17 cellular contexts compared by ENCODE assay signal in genomic region chr4:122775987-122776836, GRCh38. TPM values are rescaled to one million over a fixed set of nuclear protein-coding genes. Genes with fewer than 3 reads are reported as not detected.
DNase-seq lines count a peak whose midpoint lies in the region; ATAC-seq, FAIRE-seq and TF ChIP-seq lines count a peak whose summit lies in the region.
"Had no signal": no experiment of that assay in that cellular context is flagged by ENCODE, and none has a peak within 500 bp of the region (broad histone marks: within the 10 kb centered on the region; RNA-seq: fewer than 3 reads in every experiment).

No MANE protein-coding gene starts in this region.

- SMC1A ChIA-PET in GM12878 (lab: Charles Lee; ENCODE audit: uncharacterized antibody, unreplicated experiment) = interaction anchor here (0.7 to 0.9 kb wide), 2 partner anchors 8 to 11 kb away, joined by 3 to 5 read pairs; no protein-coding TSS in a partner anchor

- TF ChIP-seq EP300 in GM12878 (IDR thresholded peaks at IDR 0.05; ENCODE audit: borderline replicate concordance in 1 of 2, control insufficient read depth in 1 of 2, low read depth in 2 of 2, low read length in 2 of 2) = no peak

- H2BK5ac ChIP-seq in mesendoderm (ENCODE audit: low read length) = no peak overlapping the region

- peak overlapping the region; percentile 20 for H3K56ac ChIP-seq in mesendoderm (ENCODE audit: low read length)

- CTCF ChIA-PET in GM12878 (lab: Yijun Ruan, JAX) = interaction anchor here (1.4 kb wide), 1 partner anchor 18 kb away, joined by 9 read pairs; no protein-coding TSS in a partner anchor

- H4K5ac ChIP-seq in mesendoderm (ENCODE audit: low read length) = no peak overlapping the region

- in situ Hi-C loops in GM12878 (cut with MboI) = no loop called here

- RAD21 ChIA-PET in GM12878 (lab: Charles Lee; ENCODE audit: unreplicated experiment) = no interaction called here

- H3K79me2 ChIP-seq in GM12878 (ENCODE audit: control insufficient read depth, insufficient read depth, low read length) (no peaks in the 10 kb centered on the region), mesendoderm (ENCODE audit: control insufficient read depth, insufficient read depth, low read length) (no peaks in the 10 kb centered on the region)

- H3K4me3 ChIP-seq in GM12878 (no peak overlapping the region), mesendoderm (ENCODE audit: low read length) (no peak overlapping the region)
- H3K4me3 ChIP-seq: BLaER1 treated with 17β-estradiol and CSF1 and Interleukin-3, amounts not matched to agents 10 nM and 100 nM had no signal

- H3K27ac ChIP-seq in GM12878 (ENCODE audit: control insufficient read depth, insufficient read depth) (no peak overlapping the region), mesendoderm (ENCODE audit: low read depth, low read length) (no peak overlapping the region)
- H3K27ac ChIP-seq: BLaER1 treated with 17β-estradiol and CSF1 and Interleukin-3, amounts not matched to agents 10 nM and 100 nM had no signal

- no peak overlapping the region for H3K18ac ChIP-seq in mesendoderm (ENCODE audit: low read length)

- TF ChIP-seq CTCF in GM12878 (IDR thresholded peaks at IDR 0.05 in 2 of 3, conservative IDR thresholded peaks at IDR 0.05 in 1 of 3; ENCODE audit: control insufficient read depth in 2 of 3, extremely low read depth in 1 of 3, insufficient read depth in 1 of 3, low read depth in 3 of 3, low read length in 3 of 3) = no peak

- DNase-seq in LHCN-M2 (ENCODE audit: low read depth) = peak; percentile 14
- no peak for DNase-seq in GM12878 (ENCODE audit: low read depth, low spot score)
- no peak for DNase-seq in mesendoderm
- no peak for DNase-seq in putamen (ENCODE audit: low spot score)
- no peak for DNase-seq in activated T-cell treated with anti-CD3 and anti-CD28 coated beads, Interleukin-2, amount 50 U/mL, for 48 hours
- DNase-seq: activated naive CD4-positive, alpha-beta T cell treated with anti-CD3 and anti-CD28 coated beads, Interleukin-2, amount 10 ng/mL, durations not matched to agents 7 days and 5 days; caudate nucleus; DND-41; NCI-H1436 treated with DMSO at 0.1 percent for 48 hours; stimulated activated CD4-positive, alpha-beta T cell treated with anti-CD3 and anti-CD28 coated beads, Interleukin-4, amount 100 ng/mL, for 1 hour; WERI-Rb-1 had no signal

- ATAC-seq in GM12878 = no peak
- no peak for ATAC-seq in GM21526 (IDR thresholded peaks at IDR 0.05; ENCODE audit: low FRiP score, unreplicated experiment)
- no peak for ATAC-seq in GM21717 (IDR thresholded peaks at IDR 0.05; ENCODE audit: unreplicated experiment)

- H2AK5ac ChIP-seq in mesendoderm (ENCODE audit: low read length) = no peak overlapping the region

- H3K4me1 ChIP-seq in ES-I3 (ENCODE audit: insufficient read depth, low read length) (peaks cover 30% of the 10 kb centered on the region), GM12878 (ENCODE audit: control insufficient read depth, insufficient read depth, low read length) (no peaks in the 10 kb centered on the region), mesendoderm (ENCODE audit: control insufficient read depth, low read depth, low read length) (peaks cover 1% of the 10 kb centered on the region)

- H3K23ac ChIP-seq in mesendoderm (ENCODE audit: low read length) = no peak overlapping the region

- H4K8ac ChIP-seq in mesendoderm (ENCODE audit: low read depth, low read length) = no peak overlapping the region

- no TSS peak for BruUV-seq in GM12878 (replicated peaks; lab: Mats Ljungman, UMichigan)

- H3K36me3 ChIP-seq in ES-I3 (ENCODE audit: insufficient read depth, low read length) (no peaks in the 10 kb centered on the region), GM12878 (ENCODE audit: control insufficient read depth in 2 of 2, insufficient read depth in 2 of 2, low read length in 1 of 2) (no peaks in the 10 kb centered on the region), mesendoderm (ENCODE audit: control insufficient read depth, insufficient read depth, low read length) (no peaks in the 10 kb centered on the region)
- H3K36me3 ChIP-seq: BLaER1 treated with 17β-estradiol and CSF1 and Interleukin-3, amounts not matched to agents 10 nM and 100 nM; WERI-Rb-1 had no signal

- POLR2A ChIA-PET in GM12878 (lab: Charles Lee) = no interaction called here

- no peak overlapping the region for H2AFZ ChIP-seq in GM12878 (ENCODE audit: control insufficient read depth, low read depth, low read length)

- intact Hi-C loops in GM12878 (cut with micrococcal nuclease; ENCODE audit: unreplicated experiment) = no loop called here

- H4K20me1 ChIP-seq in GM12878 (ENCODE audit: control insufficient read depth, insufficient read depth) = no peaks in the 10 kb centered on the region
- H4K20me1 ChIP-seq: BLaER1 treated with 17β-estradiol and CSF1 and Interleukin-3, amounts not matched to agents 10 nM and 100 nM had no signal

- no peak overlapping the region for H2BK120ac ChIP-seq in mesendoderm (ENCODE audit: low read depth, low read length)

- 55% methylated on average over 6 of the region's 6 CpGs for WGBS in GM12878 (ENCODE audit: insufficient coverage, insufficient replicate concordance, low lambda C conversion rate, missing lambda C conversion rate)
- WGBS in mesendoderm (ENCODE audit: extremely low coverage, insufficient coverage, low lambda C conversion rate) = no CpG with 5 or more reads among the region's 6 CpGs

- no peak overlapping the region for H3K4ac ChIP-seq in mesendoderm (ENCODE audit: low read depth, low read length)

- H3K27me3 ChIP-seq in GM12878 (replicated peaks in 1 of 2; ENCODE audit: control insufficient read depth in 2 of 2, insufficient read depth in 2 of 2, low read length in 1 of 2) (no peaks in the 10 kb centered on the region; a peak in 2 of 4 replicates), mesendoderm (ENCODE audit: insufficient read depth, low read length, poor library complexity) (no peaks in the 10 kb centered on the region)
- H3K27me3 ChIP-seq: BLaER1 treated with 17β-estradiol and CSF1 and Interleukin-3, amounts not matched to agents 10 nM and 100 nM had no signal

- H2BK15ac ChIP-seq in mesendoderm (replicated peaks; ENCODE audit: low read depth) = no peak overlapping the region

- H3K9ac ChIP-seq in ES-I3 (ENCODE audit: low read depth, low read length) (0 out of 2 replicates have a peak overlapping the region, but pooled peaks have one; percentile 12), GM12878 (ENCODE audit: control insufficient read depth, insufficient read depth, low read length) (no peak overlapping the region), mesendoderm (ENCODE audit: low read length) (no peak overlapping the region)
- H3K9ac ChIP-seq: BLaER1 treated with 17β-estradiol and CSF1 and Interleukin-3, amounts not matched to agents 10 nM and 100 nM had no signal

- H3K9me3 ChIP-seq in ES-I3 (ENCODE audit: control insufficient read depth, insufficient read depth, low read length) (peaks cover 4% of the 10 kb centered on the region), GM12878 (replicated peaks; ENCODE audit: control insufficient read depth, insufficient read depth, low read length) (no peaks in the 10 kb centered on the region)

- peak; percentile 13 for FAIRE-seq in GM12878 (lab: Jason Lieb, UNC)
- FAIRE-seq: endometrium had no signal

- TF ChIP-seq POLR2A in GM12878 (IDR thresholded peaks at IDR 0.05; ENCODE audit: low read depth, low read length) = no peak

- H3K4me2 ChIP-seq in GM12878 (ENCODE audit: control insufficient read depth, insufficient read depth) = no peak overlapping the region
- H3K4me2 ChIP-seq in mesendoderm (ENCODE audit: low read length) = no peak overlapping the region
- H3K4me2 ChIP-seq: BLaER1 treated with 17β-estradiol and CSF1 and Interleukin-3, amounts not matched to agents 10 nM and 100 nM had no signal

- TF ChIP-seq RAD21 in GM12878 (IDR thresholded peaks at IDR 0.05; ENCODE audit: insufficient read depth, low read depth, low read length) = no peak

- H3K79me1 ChIP-seq in mesendoderm (ENCODE audit: low read length) = no peaks in the 10 kb centered on the region

RNA-seq across cellular contexts. Expression of gene BBS12, which starts 43.7 kb away (rescaled TPM):
- total RNA-seq in LHCN-M2 (2014; rRNA removed) = 3.3 and 5.5 TPM in 2 replicates
- 2.2 TPM for polyA plus RNA-seq in LHCN-M2 (2012)
- 1.2 and 1.9 TPM in 2 replicates for total RNA-seq in GM12878 (2013; cell fraction: nucleolus; rRNA removed)
- total RNA-seq in GM12878 (2014; rRNA removed) = 0.40 and 0.54 TPM in 2 replicates
- total RNA-seq in GM12878 (2014; rRNA removed; fragmentation: Illumina TruSeq; extraction: Trizol) = 0.37 and 0.58 TPM in 2 replicates
- 0.38 and 0.58 TPM in 2 replicates for total RNA-seq in GM12878 (2021)
- 0.18 TPM for polyA plus RNA-seq in GM12878 (2011; ENCODE audit: low read depth)
- polyA plus RNA-seq in GM12878 (2011; rRNA removed) = 0.17 and 0.24 TPM in 2 replicates
- polyA plus RNA-seq in GM12878 (2011; cell fraction: cytosol; rRNA removed) = 0.12 and 0.27 TPM in 2 replicates
- polyA plus RNA-seq in GM12878 (2011; cell fraction: nucleus; rRNA removed) = 0.20 and 0.28 TPM in 2 replicates
- 0.27 and 0.58 TPM in 2 replicates for polyA plus RNA-seq in GM12878 (2012)
- 0.38 and 0.51 TPM in 2 replicates for polyA plus RNA-seq in GM12878 (2014; fragmentation: Illumina TruSeq; extraction: Trizol)
- under 1 TPM; 0.40 to 0.44 TPM for polyA plus RNA-seq in GM12878 (2014; fragmentation: Nextera tagmentation; extraction: Ambion mirVana)
- polyA plus RNA-seq in GM12878 (2014; rRNA removed) = 0.15 and 0.32 TPM in 2 replicates
- under 1 TPM; 0.53 to 0.63 TPM for polyA plus RNA-seq in GM12878 (2016; fragmentation: Nextera tagmentation; extraction: Ambion mirVana)
- 0.59 and 0.88 TPM in 2 replicates for polyA minus RNA-seq in GM12878 (2011; rRNA and poly(A)+ RNA removed)
- polyA minus RNA-seq in GM12878 (2011; cell fraction: cytosol; rRNA and poly(A)+ RNA removed) = 0.31 TPM in 1 of 2 replicates, not detected in the other
- 0.36 and 0.96 TPM in 2 replicates for polyA minus RNA-seq in GM12878 (2011; cell fraction: nucleus; rRNA and poly(A)+ RNA removed)
- 1.2 TPM for polyA plus RNA-seq in mesendoderm (2013, experiment 1 of 2)
- polyA plus RNA-seq in mesendoderm (2013, experiment 2 of 2) = 1.1 TPM

RNA-seq across cellular contexts. Expression of gene FGF2, which starts 50.4 kb away (rescaled TPM):
- total RNA-seq in LHCN-M2 (2014; rRNA removed) (14.6 and 15.0 TPM in 2 replicates), GM12878 (2014; rRNA removed) (0.51 and 0.76 TPM in 2 replicates), GM12878 (2014; rRNA removed; fragmentation: Illumina TruSeq; extraction: Trizol) (0.69 and 0.72 TPM in 2 replicates), GM12878 (2021) (1.5 and 1.7 TPM in 2 replicates)
- 8.8 TPM for polyA plus RNA-seq in LHCN-M2 (2012)
- total RNA-seq in GM12878 (2013; cell fraction: nucleolus; rRNA removed) = not detected in 2 replicates
- polyA plus RNA-seq in GM12878 (2011; ENCODE audit: low read depth) = 0.54 TPM
- polyA plus RNA-seq in GM12878 (2011; rRNA removed) (0.14 and 0.16 TPM in 2 replicates), GM12878 (2014; fragmentation: Illumina TruSeq; extraction: Trizol) (0.63 and 0.68 TPM in 2 replicates), GM12878 (2014; fragmentation: Nextera tagmentation; extraction: Ambion mirVana) (under 1 TPM; 0.13 to 0.22 TPM), GM12878 (2014; rRNA removed) (0.28 and 0.91 TPM in 2 replicates), GM12878 (2016; fragmentation: Nextera tagmentation; extraction: Ambion mirVana) (under 1 TPM; 0.20 to 0.21 TPM)
- polyA plus RNA-seq in GM12878 (2011; cell fraction: cytosol; rRNA removed) = 0.04 and 0.05 TPM in 2 replicates
- polyA plus RNA-seq in GM12878 (2011; cell fraction: nucleus; rRNA removed) = 0.03 and 0.10 TPM in 2 replicates
- polyA plus RNA-seq in GM12878 (2012) = 0.65 and 0.92 TPM in 2 replicates
- 0.05 and 0.51 TPM in 2 replicates for polyA minus RNA-seq in GM12878 (2011; rRNA and poly(A)+ RNA removed)
- 0.21 TPM in 1 of 2 replicates, not detected in the other for polyA minus RNA-seq in GM12878 (2011; cell fraction: cytosol; rRNA and poly(A)+ RNA removed)
- polyA minus RNA-seq in GM12878 (2011; cell fraction: nucleus; rRNA and poly(A)+ RNA removed) = under 0.01 and 0.10 TPM in 2 replicates
- polyA plus RNA-seq in mesendoderm (2013, experiment 1 of 2) = 39.2 TPM
- 41.4 TPM for polyA plus RNA-seq in mesendoderm (2013, experiment 2 of 2)
- polyA plus RNA-seq: IgD-negative memory B cell had no signal
